21 cellular contexts compared by ENCODE assay signal in the genomic region with DNA sequence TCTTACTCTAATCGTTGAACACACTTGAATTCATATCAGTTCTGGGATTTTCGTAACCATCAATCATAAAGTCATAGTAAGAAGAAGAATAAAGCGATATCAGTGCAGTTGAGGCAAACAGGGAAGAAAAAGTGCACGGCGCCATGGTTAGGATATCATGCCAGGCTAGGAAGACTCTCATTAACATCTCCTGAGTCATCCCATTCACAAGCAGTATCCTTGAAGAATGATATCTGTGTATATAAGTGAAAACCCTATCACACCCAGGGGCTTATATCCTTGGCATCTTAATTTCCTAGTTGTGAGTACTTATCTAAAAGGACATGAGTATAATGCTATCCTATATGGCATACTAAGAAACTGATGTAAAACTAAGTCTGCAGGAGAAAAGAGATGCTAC. TPM values are rescaled to one million over a fixed set of nuclear protein-coding genes. Genes with fewer than 3 reads are reported as not detected.
A peak's percentile ranks its signal among the peaks of the same experiment; 100 is the strongest.
DNase-seq lines count a peak whose midpoint lies in the region; ATAC-seq, FAIRE-seq and TF ChIP-seq lines count a peak whose summit lies in the region.
"Had no signal": no experiment of that assay in that cellular context is flagged by ENCODE, and none has a peak within 500 bp of the region (broad histone marks: within the 10 kb centered on the region; RNA-seq: fewer than 3 reads in every experiment).

No MANE protein-coding gene starts in this region.

- H3K27ac ChIP-seq in SK-N-MC = peak overlapping the region; percentile 86
- H3K27ac ChIP-seq in foreskin keratinocyte = peak overlapping the region; percentile 63
- H3K27ac ChIP-seq in psoas muscle = peak overlapping the region; percentile 80

- peaks cover 58% of the 10 kb centered on the region for H3K4me1 ChIP-seq in foreskin keratinocyte
- H3K4me1 ChIP-seq in psoas muscle = peaks cover 90% of the 10 kb centered on the region

- intact Hi-C loops in psoas muscle (cut with DNase I) = no loop called here

- H3K27me3 ChIP-seq in foreskin keratinocyte (no peaks in the 10 kb centered on the region), psoas muscle (ENCODE audit: insufficient read depth in 3 of 3, low read length in 2 of 3) (no peaks in the 10 kb centered on the region)
- H3K27me3 ChIP-seq: pancreas, right lobe of liver had no signal

- no peak for TF ChIP-seq CTCF in foreskin keratinocyte (conservative IDR thresholded peaks at IDR 0.05)
- no peak for TF ChIP-seq CTCF in psoas muscle (IDR thresholded peaks at IDR 0.05)

- FAIRE-seq in H54 (lab: Jason Lieb, UNC) = peak; percentile 71
- FAIRE-seq: pancreas had no signal

- H3K9me3 ChIP-seq in SK-N-MC (ENCODE audit: low read depth, low read length) (no peaks in the 10 kb centered on the region), psoas muscle (no peaks in the 10 kb centered on the region)
- H3K9me3 ChIP-seq: pancreas, right lobe of liver had no signal

- DNase-seq in H54 (ENCODE audit: insufficient read length, low spot score) = no peak
- no peak for DNase-seq in SK-N-MC (ENCODE audit: low read depth, low spot score)
- peak in 1 of 2 donors; percentile 71 for DNase-seq in foreskin keratinocyte
- no peak for DNase-seq in psoas muscle
- no peak for DNase-seq in hepatic stellate cell (ENCODE audit: low spot score)
- DNase-seq in central memory CD4-positive, alpha-beta T cell = no peak
- DNase-seq in stimulated activated CD4-positive, alpha-beta T cell treated with anti-CD3 and anti-CD28 coated beads, Interleukin-4, amount 100 ng/mL, for 24 hours = no peak
- DNase-seq: activated CD4-positive, alpha-beta T cell treated with anti-CD3 and anti-CD28 coated beads, Interleukin-2, amount 10 ng/mL, durations not matched to agents 24 days and 14 days; activated naive CD4-positive, alpha-beta T cell treated with anti-CD3 and anti-CD28 coated beads for 36 hours; activated T-cell treated with anti-CD3 and anti-CD28 coated beads, Interleukin-2, amount 50 U/mL, for 72 hours; caudate nucleus; CD4-positive, alpha-beta memory T cell; erythroblast; foreskin fibroblast; GDM1; naive thymus-derived CD4-positive, alpha-beta T cell; NCI-H1092; NCI-H2029; pancreas; right lobe of liver; SHP77 treated with DMSO at 0.1 percent for 48 hours had no signal

- ATAC-seq in foreskin keratinocyte = peak; percentile 46
- no peak for ATAC-seq in psoas muscle
- ATAC-seq: activated T-cell treated with anti-CD3 and anti-CD28 coated beads, Interleukin-2, amount 50 U/mL, for 72 hours; naive thymus-derived CD4-positive, alpha-beta T cell; pancreas; right lobe of liver had no signal

- TF ChIP-seq POLR2A in H54 (IDR thresholded peaks at IDR 0.05; ENCODE audit: low read depth, low read length) = no peak

- H3K36me3 ChIP-seq in SK-N-MC (ENCODE audit: insufficient read depth, low read length) (no peaks in the 10 kb centered on the region), psoas muscle (ENCODE audit: insufficient read depth in 1 of 2, low read depth in 1 of 2) (no peaks in the 10 kb centered on the region)
- H3K36me3 ChIP-seq: pancreas, right lobe of liver had no signal

- H3K4me3 ChIP-seq in SK-N-MC (no peak overlapping the region), psoas muscle (no peak overlapping the region)
- H3K4me3 ChIP-seq: pancreas, right lobe of liver had no signal

- no peak overlapping the region for H3K9ac ChIP-seq in SK-N-MC (ENCODE audit: insufficient read length)

- 74 to 80% (median 79%) methylated on average over 5 of the region's 5 CpGs for WGBS in psoas muscle, 3 donors

RNA-seq across cellular contexts. Expression of a gene that starts 38.6 kb away (rescaled TPM):
- total RNA-seq in foreskin keratinocyte = 24.3 and 26.5 TPM in 2 replicates
- polyA plus RNA-seq in foreskin keratinocyte = 5.3 and 6.5 TPM in 2 replicates
- total RNA-seq in psoas muscle = 10 to 100 TPM; 35.0 to 65.1 (median 47.3) TPM
- polyA plus RNA-seq in psoas muscle = 10 to 100 TPM in 1 of 3 donors, 1 to 10 TPM in 2; 5.8 to 17.1 (median 6.1) TPM
- total RNA-seq: activated CD4-positive, alpha-beta T cell treated with anti-CD3 and anti-CD28 coated beads, Interleukin-2, amount 10 ng/mL, durations not matched to agents 24 days and 14 days; activated naive CD4-positive, alpha-beta T cell treated with anti-CD3 and anti-CD28 coated beads for 36 hours; activated T-cell treated with anti-CD3 and anti-CD28 coated beads, Interleukin-2, amount 50 U/mL, for 72 hours; CD4-positive, alpha-beta memory T cell had no signal
- polyA plus RNA-seq: CD4-positive, alpha-beta memory T cell; naive thymus-derived CD4-positive, alpha-beta T cell had no signal
